In genomic region chr17:43367588-43368242, GRCh38 we compare ENCODE assay signal across 1 cellular context.
TF ChIP-seq lines count a peak whose summit lies in the region.

No MANE protein-coding gene starts in this region.

TF ChIP-seq in HepG2, 621 proteins besides CTCF, POLR2A, EP300 and RAD21 (continued from another document and continues in another):
- TF ChIP-seq HNF1A (IDR thresholded peaks at IDR 0.05; ENCODE audit: low read depth) = peak; percentile 36; the same call in 1 of the 2 replicates
- peak; percentile 2; the same call in 1 of the 2 replicates for TF ChIP-seq HNF1A (CRISPR knock-in tag; IDR thresholded peaks at IDR 0.05; ENCODE audit: borderline replicate concordance)
- peak; percentile 49; the same call in 1 of the 2 replicates for TF ChIP-seq ZKSCAN8 (CRISPR knock-in tag; IDR thresholded peaks at IDR 0.05; ENCODE audit: borderline replicate concordance)
- peak; percentile 60; the same call in 1 of the 2 replicates for TF ChIP-seq HMG20A (CRISPR knock-in tag; IDR thresholded peaks at IDR 0.05; ENCODE audit: borderline replicate concordance)
- TF ChIP-seq MXI1 (IDR thresholded peaks at IDR 0.05; ENCODE audit: borderline replicate concordance, low read depth, low read length) = no peak
- no peak; the same call in 1 of the 2 replicates for TF ChIP-seq ZNF275 (CRISPR knock-in tag; IDR thresholded peaks at IDR 0.05; ENCODE audit: borderline replicate concordance)
- peak; percentile 61; the same call in 1 of the 2 replicates for TF ChIP-seq GMEB2 (CRISPR knock-in tag; IDR thresholded peaks at IDR 0.05; ENCODE audit: low read depth)
- peak; percentile 49 for TF ChIP-seq NR2F6 (IDR thresholded peaks at IDR 0.05)
- TF ChIP-seq NR2F6 (CRISPR knock-in tag; IDR thresholded peaks at IDR 0.05) = no peak
- TF ChIP-seq RBM39 (IDR thresholded peaks at IDR 0.05; ENCODE audit: low read depth, low read length, poor library complexity, severe bottlenecking) = no peak
- TF ChIP-seq BRCA1 (CRISPR knock-in tag; IDR thresholded peaks at IDR 0.05) = 0 out of 2 replicates have a peak, but pooled peaks have one; percentile 45
- TF ChIP-seq ZMAT3 (CRISPR knock-in tag; conservative IDR thresholded peaks at IDR 0.05) = 0 out of 2 replicates have a peak, but pooled peaks have one; percentile 45
- TF ChIP-seq ATF7-NPFF (CRISPR knock-in tag; IDR thresholded peaks at IDR 0.05; ENCODE audit: low read depth) = peak; percentile 60
- TF ChIP-seq CHCHD3 (CRISPR knock-in tag; IDR thresholded peaks at IDR 0.05) = no peak
- TF ChIP-seq SIN3A (IDR thresholded peaks at IDR 0.05; ENCODE audit: borderline replicate concordance, low read depth, low read length) = 0 out of 2 replicates have a peak, but pooled peaks have one; percentile 67
- no peak for TF ChIP-seq ZNF274 (CRISPR knock-in tag; IDR thresholded peaks at IDR 0.05)
- peak; percentile 64 for TF ChIP-seq ERF (CRISPR knock-in tag; IDR thresholded peaks at IDR 0.05)
- TF ChIP-seq JUNB (CRISPR knock-in tag; IDR thresholded peaks at IDR 0.05; ENCODE audit: borderline replicate concordance) = 0 out of 2 replicates have a peak, but pooled peaks have one; percentile 80
- TF ChIP-seq NR2F2 (IDR thresholded peaks at IDR 0.05; ENCODE audit: borderline replicate concordance, low read depth) = peak; percentile 61; the same call in 1 of the 2 replicates
- 0 out of 2 replicates have a peak, but pooled peaks have one; percentile 12 for TF ChIP-seq SKIL (CRISPR knock-in tag; IDR thresholded peaks at IDR 0.05; ENCODE audit: borderline replicate concordance)
- TF ChIP-seq ATF1 (CRISPR knock-in tag; IDR thresholded peaks at IDR 0.05) = peak; percentile 72; the same call in 1 of the 2 replicates
- TF ChIP-seq KDM3A (CRISPR knock-in tag; IDR thresholded peaks at IDR 0.05; ENCODE audit: low read depth) = peak; percentile 51; the same call in 1 of the 2 replicates
- 0 out of 2 replicates have a peak, but pooled peaks have one; percentile 38 for TF ChIP-seq NFYC (CRISPR knock-in tag; IDR thresholded peaks at IDR 0.05)
- peak; percentile 37; the same call in 1 of the 2 replicates for TF ChIP-seq SOX13 (IDR thresholded peaks at IDR 0.05)
- TF ChIP-seq SOX13 (CRISPR knock-in tag; conservative IDR thresholded peaks at IDR 0.05 in 1 of 2, IDR thresholded peaks at IDR 0.05 in 1 of 2) = peak; percentile 58 to 99
- no peak for TF ChIP-seq AKAP8 (CRISPR knock-in tag; IDR thresholded peaks at IDR 0.05)
- no peak for TF ChIP-seq XBP1 (CRISPR knock-in tag; IDR thresholded peaks at IDR 0.05)
- TF ChIP-seq GPBP1L1 (CRISPR knock-in tag; IDR thresholded peaks at IDR 0.05) = no peak
- TF ChIP-seq ZNF446 (CRISPR knock-in tag; IDR thresholded peaks at IDR 0.05) = no peak
- peak; percentile 59 for TF ChIP-seq TBL1XR1 (IDR thresholded peaks at IDR 0.05; ENCODE audit: borderline replicate concordance, low read length, partially characterized antibody)
- no peak for TF ChIP-seq NKX3-1 (CRISPR knock-in tag; IDR thresholded peaks at IDR 0.05)
- TF ChIP-seq MIER3 (CRISPR knock-in tag; IDR thresholded peaks at IDR 0.05; ENCODE audit: borderline replicate concordance) = peak; percentile 90
- TF ChIP-seq REST (IDR thresholded peaks at IDR 0.05; ENCODE audit: borderline replicate concordance in 1 of 2, low read depth in 1 of 2, low read length in 2 of 2) = no peak; a peak in 1 of 4 replicates
- TF ChIP-seq HMGXB3 (CRISPR knock-in tag; IDR thresholded peaks at IDR 0.05; ENCODE audit: borderline replicate concordance) = peak; percentile 79; the same call in 1 of the 2 replicates
- TF ChIP-seq MYPOP (CRISPR knock-in tag; IDR thresholded peaks at IDR 0.05) = peak; percentile 47; the same call in 1 of the 2 replicates
- TF ChIP-seq ZNF562 (CRISPR knock-in tag; IDR thresholded peaks at IDR 0.05; ENCODE audit: borderline replicate concordance) = 0 out of 2 replicates have a peak, but pooled peaks have one; percentile 51
- 0 out of 2 replicates have a peak, but pooled peaks have one; percentile 79 for TF ChIP-seq CC2D1A (CRISPR knock-in tag; IDR thresholded peaks at IDR 0.05)
